ENCODE assay signal across 8 cellular contexts in the genomic region with DNA sequence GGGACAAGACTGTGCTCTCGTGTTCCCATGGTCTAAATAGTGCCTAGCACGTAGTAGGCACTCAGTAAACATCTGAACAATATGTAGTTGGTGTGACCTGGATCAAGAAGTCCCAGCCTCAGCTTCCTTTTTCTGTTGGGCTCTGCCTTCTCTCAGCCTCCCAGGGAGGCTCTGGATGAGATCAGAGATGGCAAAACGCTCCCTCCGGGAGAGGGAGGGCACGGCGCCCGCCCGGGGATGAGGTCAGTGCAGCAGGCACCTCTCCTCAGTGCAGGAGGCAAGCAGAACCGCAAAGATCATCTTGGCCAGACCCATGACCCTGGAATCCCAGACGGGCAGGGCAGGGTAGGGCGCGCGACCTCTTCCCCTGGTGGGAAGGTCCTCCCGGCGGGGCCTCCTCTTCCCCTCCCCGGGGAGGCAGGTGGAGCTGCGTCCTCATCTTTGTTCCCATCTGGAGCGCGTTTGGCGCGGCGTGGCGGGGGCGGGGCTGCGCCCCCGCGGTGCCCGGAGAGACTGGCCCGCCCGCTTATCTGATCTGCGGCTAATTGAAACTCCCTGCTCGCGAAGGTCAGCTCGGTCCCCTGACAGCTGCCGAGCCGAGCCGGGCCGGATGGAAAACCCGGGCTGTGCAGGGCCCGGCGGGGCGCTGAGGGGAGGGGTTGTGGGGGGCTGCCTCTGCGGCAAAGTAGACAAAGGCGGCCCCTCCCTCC.
DNase-seq lines count a peak whose midpoint lies in the region; ATAC-seq and TF ChIP-seq lines count a peak whose summit lies in the region.

No MANE protein-coding gene starts in this region.

- H3K4me3 ChIP-seq in iPS-20b (ENCODE audit: low read length) (peak overlapping the region; percentile 58), skeletal muscle satellite cell (ENCODE audit: low read length) (peak overlapping the region; percentile 44)

- H3K4me1 Mint-ChIP-seq in brain, result peaks cover 66% of the 10 kb centered on the region

- H3K4me2 ChIP-seq in skeletal muscle satellite cell (ENCODE audit: low read length), result peak overlapping the region; percentile 66

- peak; percentile 90 for DNase-seq in EH (ENCODE audit: low read depth)
- peak; percentile 54 to 73 for DNase-seq in NCI-H2081 (lab: John Stamatoyannopoulos, UW)

- H3K36me3 ChIP-seq in iPS-20b (ENCODE audit: insufficient read depth, low read depth, low read length), result no peaks in the 10 kb centered on the region
- no peaks in the 10 kb centered on the region for H3K36me3 ChIP-seq in skeletal muscle satellite cell (ENCODE audit: insufficient read depth, low read length)

- ATAC-seq in HG02981 (IDR thresholded peaks at IDR 0.05; ENCODE audit: unreplicated experiment), result no peak
- no peak for ATAC-seq in GM18519 (IDR thresholded peaks at IDR 0.05; ENCODE audit: low FRiP score, unreplicated experiment)
- ATAC-seq in GM18868 (IDR thresholded peaks at IDR 0.05; ENCODE audit: unreplicated experiment), result no peak

- no peak for TF ChIP-seq CTCF in brain (conservative IDR thresholded peaks at IDR 0.05)

- H3K4me1 ChIP-seq in iPS-20b (ENCODE audit: insufficient read depth, low read length) (peaks cover 32% of the 10 kb centered on the region), skeletal muscle satellite cell (ENCODE audit: control insufficient read depth, insufficient read depth, low read length) (peaks cover 40% of the 10 kb centered on the region)

- H3K27me3 Mint-ChIP-seq in brain, result peaks cover 8% of the 10 kb centered on the region

- H3K27ac ChIP-seq in iPS-20b (ENCODE audit: low read length), result peak overlapping the region; percentile 2

- H3K9me3 ChIP-seq in iPS-20b (ENCODE audit: insufficient read depth, low read depth, low read length) (no peaks in the 10 kb centered on the region), skeletal muscle satellite cell (replicated peaks; ENCODE audit: low read length) (no peaks in the 10 kb centered on the region)

- H3K9ac ChIP-seq in iPS-20b (ENCODE audit: low read depth, low read length), result peak overlapping the region; percentile 75; the same call in 1 of the 2 replicates
- peak overlapping the region; percentile 61 for H3K9ac ChIP-seq in skeletal muscle satellite cell (ENCODE audit: low read depth, low read length)

- H3K27me3 ChIP-seq in iPS-20b (ENCODE audit: insufficient read depth, low read length) (peaks cover 29% of the 10 kb centered on the region), skeletal muscle satellite cell (ENCODE audit: control insufficient read depth, insufficient read depth, low read length) (no peaks in the 10 kb centered on the region)

- peak overlapping the region; percentile 57 to 97 (median 90) for H3K27ac Mint-ChIP-seq in brain

- H3K9me3 Mint-ChIP-seq in brain, result peaks cover 0 to 9% (median 0%) of the 10 kb centered on the region in 5 experiments

- no peaks in the 10 kb centered on the region for H3K36me3 Mint-ChIP-seq in brain

- H3K4me3 Mint-ChIP-seq in brain, result peak overlapping the region in 4 of 5 experiments; percentile 45 to 70 (median 62)
